ENCODE assay signal across 11 cellular contexts in the genomic region with DNA sequence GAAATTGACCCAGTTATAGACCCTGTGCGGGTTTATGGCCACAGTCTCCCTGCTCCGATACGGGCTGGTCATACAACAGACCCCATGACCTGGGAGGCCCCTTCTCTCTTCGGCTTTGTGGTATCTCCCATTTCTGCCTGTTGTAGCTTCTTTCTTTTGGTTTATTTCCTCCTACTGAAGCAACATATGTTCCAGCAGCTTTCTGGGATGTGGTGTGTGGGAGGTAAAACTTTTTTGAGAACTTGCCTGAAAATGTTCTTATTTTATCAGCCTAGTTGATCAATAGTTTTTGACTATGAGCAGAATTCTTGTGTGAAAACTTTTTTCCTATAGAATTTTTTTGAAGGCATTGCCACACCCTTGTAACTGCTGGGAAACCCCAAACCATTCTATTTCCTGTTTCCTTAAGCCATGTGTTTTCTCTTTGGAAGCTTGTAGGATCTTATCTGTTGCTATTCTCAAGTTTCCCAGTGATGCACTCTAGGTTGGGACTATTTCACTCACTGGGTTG. TPM values are rescaled to one million over a fixed set of nuclear protein-coding genes. Genes with fewer than 3 reads are reported as not detected.
A peak's percentile ranks its signal among the peaks of the same experiment; 100 is the strongest.
DNase-seq lines count a peak whose midpoint lies in the region; ATAC-seq and TF ChIP-seq lines count a peak whose summit lies in the region.
"Had no signal": no experiment of that assay in that cellular context is flagged by ENCODE, and none has a peak within 500 bp of the region (broad histone marks: within the 10 kb centered on the region; RNA-seq: fewer than 3 reads in every experiment).

No MANE protein-coding gene starts in this region.

- H3K9ac ChIP-seq in SK-N-MC (ENCODE audit: insufficient read length): no peak overlapping the region

- intact Hi-C loops in stomach (cut with DNase I; ENCODE audit: low total_unique reads) (no loop called here), testis (cut with DNase I; ENCODE audit: low total_unique reads) (no loop called here)

- H3K9me3 ChIP-seq in SK-N-MC (ENCODE audit: low read depth, low read length): no peaks in the 10 kb centered on the region
- no peaks in the 10 kb centered on the region for H3K9me3 ChIP-seq in stomach
- H3K9me3 ChIP-seq in testis: no peaks in the 10 kb centered on the region
- H3K9me3 ChIP-seq: neutrophil had no signal

- TF ChIP-seq CTCF in HL-60 (IDR thresholded peaks at IDR 0.05; ENCODE audit: insufficient read depth, low read length) (no peak), fibroblast of mammary gland (conservative IDR thresholded peaks at IDR 0.05; ENCODE audit: control insufficient read depth, insufficient read depth, low read depth, low read length) (no peak), stomach (IDR thresholded peaks at IDR 0.05) (no peak), testis (IDR thresholded peaks at IDR 0.05) (no peak)

- 46 to 60% (median 50%) methylated on average over 3 to 4 of the region's 4 CpGs for WGBS in stomach, 5 donors
- 54 to 71% methylated on average over 4 of the region's 4 CpGs for WGBS in testis, 2 donors

- ATAC-seq in HG02938 (IDR thresholded peaks at IDR 0.05; ENCODE audit: unreplicated experiment): no peak

- H3K27me3 ChIP-seq in HL-60 (ENCODE audit: insufficient read depth, poor library complexity, severe bottlenecking) (no peaks in the 10 kb centered on the region), stomach (no peaks in the 10 kb centered on the region), testis (no peaks in the 10 kb centered on the region)
- H3K27me3 ChIP-seq: neutrophil had no signal

- DNase-seq in HL-60 (ENCODE audit: low read depth in 1 of 2, low spot score in 1 of 2): peak in 1 of 2 experiments; percentile 54
- DNase-seq in SK-N-MC (ENCODE audit: low read depth, low spot score): peak; percentile 50
- DNase-seq in fibroblast of mammary gland (ENCODE audit: low read depth): peak; percentile 55
- DNase-seq in stomach: no peak
- DNase-seq in COLO829 (ENCODE audit: low spot score): no peak
- DNase-seq in testis: no peak
- DNase-seq: hippocampal formation, NCI-H1417 treated with DMSO at 0.1 percent for 48 hours, Right ventricle myocardium superior had no signal

- no peak for TF ChIP-seq POLR2A in stomach (IDR thresholded peaks at IDR 0.05)
- TF ChIP-seq POLR2A in testis (IDR thresholded peaks at IDR 0.05): no peak

- H3K27ac ChIP-seq in HL-60 (replicated peaks): peak overlapping the region; percentile 61
- H3K27ac ChIP-seq in SK-N-MC: peak overlapping the region; percentile 78
- H3K27ac ChIP-seq in stomach: peak overlapping the region in 3 of 5 donors; percentile 30 to 48 (median 33)
- H3K27ac ChIP-seq in testis: no peak overlapping the region
- H3K27ac ChIP-seq: neutrophil had no signal

- no peak overlapping the region for H3K4me3 ChIP-seq in HL-60 (replicated peaks; ENCODE audit: insufficient read depth, low read length)
- no peak overlapping the region for H3K4me3 ChIP-seq in SK-N-MC
- H3K4me3 ChIP-seq in fibroblast of mammary gland (ENCODE audit: control insufficient read depth, low read depth, low read length): no peak overlapping the region
- no peak overlapping the region for H3K4me3 ChIP-seq in stomach
- H3K4me3 ChIP-seq in testis: no peak overlapping the region

- TF ChIP-seq EP300 in stomach (IDR thresholded peaks at IDR 0.05): no peak

- no peaks in the 10 kb centered on the region for H3K36me3 ChIP-seq in SK-N-MC (ENCODE audit: insufficient read depth, low read length)
- no peaks in the 10 kb centered on the region for H3K36me3 ChIP-seq in stomach
- H3K36me3 ChIP-seq in testis (ENCODE audit: low read depth, missing control alignments): no peaks in the 10 kb centered on the region
- H3K36me3 ChIP-seq: neutrophil had no signal

- H3K4me1 ChIP-seq in stomach: peaks cover 0 to 13% (median 2%) of the 10 kb centered on the region in 4 donors
- peaks cover 7% of the 10 kb centered on the region for H3K4me1 ChIP-seq in testis

RNA-seq across cellular contexts. Expression of a gene that starts 6.6 kb away (rescaled TPM):
- 100 to 1,000 TPM in 4 of 5 donors, 10 to 100 TPM in 1; 27.4 to 159 (median 118) TPM for total RNA-seq in stomach
- polyA plus RNA-seq in stomach: 100 to 1,000 TPM; 190 to 319 (median 302) TPM
- total RNA-seq in testis: 100 to 1,000 TPM; 142 to 143 TPM
- 194 TPM for polyA plus RNA-seq in testis (ENCODE audit: insufficient read depth, low read depth, low replicate concordance)

RNA-seq across cellular contexts. Expression of a gene that starts 19.0 kb away (rescaled TPM):
- total RNA-seq in stomach: 10 to 100 TPM in 2 of 5 donors, 1 to 10 TPM in 3; 3.6 to 92.2 (median 9.2) TPM
- polyA plus RNA-seq in stomach: 1 to 10 TPM; 7.1 to 7.3 (median 7.2) TPM
- total RNA-seq in testis: 100 to 1,000 TPM in 1 of 2 donors, 10 to 100 TPM in 1; 59.5 to 124 TPM
- polyA plus RNA-seq in testis (ENCODE audit: insufficient read depth, low read depth, low replicate concordance): 142 TPM

Comparison
In these comparisons a context has a peak if more than half of its experiments do, and no peak if none do; other contexts are left out.
1. DNase-seq: peak in SK-N-MC (single experiment) and fibroblast of mammary gland (single experiment); none in stomach (single experiment), COLO829 (single experiment) and testis (single experiment).
2. H3K27ac ChIP-seq: peak in HL-60 (single experiment), SK-N-MC (single experiment) and stomach (3 of 5); none in testis (0 of 2).